Comparison of ENCODE assay signal across 14 cellular contexts in the genomic region with DNA sequence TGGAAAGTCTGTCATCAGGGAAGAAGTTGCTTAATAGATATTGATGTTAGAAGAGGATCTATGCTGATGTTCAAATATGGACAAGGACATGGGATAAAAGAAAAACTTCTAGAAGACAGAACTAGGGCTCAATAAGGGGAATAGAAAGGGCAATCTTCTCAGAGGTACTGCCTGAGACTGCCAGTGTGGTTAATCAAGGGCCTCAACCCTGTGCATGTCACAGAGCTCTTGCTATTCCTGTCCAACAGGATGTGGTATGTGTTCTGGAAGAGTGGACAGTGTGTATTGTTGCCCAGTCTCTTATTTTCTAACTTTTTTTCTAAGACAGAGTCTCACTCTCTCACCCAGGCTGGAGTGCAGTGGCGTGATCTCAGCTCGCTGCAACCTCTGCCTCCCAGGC. TPM values are rescaled to one million over a fixed set of nuclear protein-coding genes. Genes with fewer than 3 reads are reported as not detected.
A peak's percentile ranks its signal among the peaks of the same experiment; 100 is the strongest.
DNase-seq lines count a peak whose midpoint lies in the region; ATAC-seq and TF ChIP-seq lines count a peak whose summit lies in the region.
"Had no signal": no experiment of that assay in that cellular context is flagged by ENCODE, and none has a peak within 500 bp of the region (broad histone marks: within the 10 kb centered on the region; RNA-seq: fewer than 3 reads in every experiment).

No MANE protein-coding gene starts in this region.

- intact Hi-C loops in psoas muscle (cut with DNase I): no loop called here

- H3K27me3 ChIP-seq in psoas muscle (ENCODE audit: insufficient read depth in 3 of 3, low read length in 2 of 3): no peaks in the 10 kb centered on the region
- H3K27me3 ChIP-seq: heart right ventricle, SJCRH30 had no signal

- TF ChIP-seq CTCF in GM12865 (IDR thresholded peaks at IDR 0.05; ENCODE audit: insufficient read depth, low read depth, low read length, missing control alignments) (no peak), psoas muscle (IDR thresholded peaks at IDR 0.05) (no peak)

- DNase-seq in GM12865 (ENCODE audit: low read depth) (peak; percentile 84), NCI-H146 (lab: John Stamatoyannopoulos, UW) (no peak), NCI-H1048 (lab: John Stamatoyannopoulos, UW) (no peak), psoas muscle (no peak)
- DNase-seq in activated CD4-positive, alpha-beta T cell treated with anti-CD3 and anti-CD28 coated beads for 48 hours: no peak
- DNase-seq: activated CD4-positive, alpha-beta T cell treated with anti-CD3 and anti-CD28 coated beads, Interleukin-2, amount 50 U/mL, for 4 hours; activated naive CD8-positive, alpha-beta T cell treated with anti-CD3 and anti-CD28 coated beads for 36 hours; heart right ventricle; NCI-H2171; SJCRH30 had no signal

- no peak overlapping the region for H3K27ac ChIP-seq in psoas muscle
- H3K27ac ChIP-seq: heart right ventricle, SJCRH30 had no signal

- ATAC-seq in GM19438 (IDR thresholded peaks at IDR 0.05; ENCODE audit: low read depth, unreplicated experiment) (peak; percentile 99), HG02884 (IDR thresholded peaks at IDR 0.05; ENCODE audit: unreplicated experiment) (peak; percentile 99), HG03575 (IDR thresholded peaks at IDR 0.05; ENCODE audit: extremely low read depth, insufficient number of reproducible peaks, low FRiP score, unreplicated experiment) (peak; percentile 100), psoas muscle (no peak)
- ATAC-seq: sciatic nerve had no signal

- 80 to 96% (median 95%) methylated on average over 2 of the region's 2 CpGs for WGBS in psoas muscle, 3 donors

- no peak overlapping the region for H3K4me3 ChIP-seq in GM12865 (ENCODE audit: low read depth, low read length)
- no peak overlapping the region for H3K4me3 ChIP-seq in psoas muscle
- H3K4me3 ChIP-seq: heart right ventricle, SJCRH30 had no signal

- no peaks in the 10 kb centered on the region for H3K4me1 ChIP-seq in psoas muscle
- H3K4me1 ChIP-seq: SJCRH30 had no signal

- no peaks in the 10 kb centered on the region for H3K36me3 ChIP-seq in psoas muscle (ENCODE audit: insufficient read depth in 1 of 2, low read depth in 1 of 2)
- H3K36me3 ChIP-seq: heart right ventricle, SJCRH30 had no signal

- H3K9me3 ChIP-seq in psoas muscle: no peaks in the 10 kb centered on the region
- H3K9me3 ChIP-seq: heart right ventricle, SJCRH30 had no signal

RNA-seq across cellular contexts. Expression of gene RNF125, which starts 27.8 kb away (rescaled TPM):
- total RNA-seq in psoas muscle: 1 to 10 TPM; 1.3 to 4.2 (median 1.7) TPM
- 1 to 10 TPM; 1.2 to 3.0 (median 2.3) TPM for polyA plus RNA-seq in psoas muscle

RNA-seq across cellular contexts. Expression of gene TRAPPC8, which starts 47.9 kb away (rescaled TPM):
- total RNA-seq in psoas muscle: 10 to 100 TPM; 29.7 to 36.8 (median 34.5) TPM
- polyA plus RNA-seq in psoas muscle: 10 to 100 TPM; 17.1 to 30.5 (median 19.8) TPM

Comparison
In these comparisons a context has a peak if more than half of its experiments do, and no peak if none do; other contexts are left out.
1. ATAC-seq: peak in GM19438 (single experiment), HG02884 (single experiment) and HG03575 (single experiment); none in psoas muscle (0 of 4).